8 cellular contexts compared by ENCODE assay signal in genomic region chr2:98444436-98445166, GRCh38.
DNase-seq lines count a peak whose midpoint lies in the region; ATAC-seq and TF ChIP-seq lines count a peak whose summit lies in the region.

INPP4A (plus strand) TSS chr2:98444858; CDS start chr2:98520049, 75,191 bp downstream.

- ATAC-seq in GM18861 (IDR thresholded peaks at IDR 0.05; ENCODE audit: unreplicated experiment), result peak; percentile 65
- peak; percentile 72 for ATAC-seq in HG03097 (IDR thresholded peaks at IDR 0.05; ENCODE audit: low FRiP score, unreplicated experiment)

- no peaks in the 10 kb centered on the region for H3K27me3 ChIP-seq in layer of hippocampus (ENCODE audit: control insufficient read depth, insufficient read depth, low read length)

- H3K27ac ChIP-seq in layer of hippocampus (ENCODE audit: low read depth, low read length), result peak within 1 kb of the TSS; percentile 14

- POLR2A ChIA-PET in AG04449 (lab: Yijun Ruan, JAX), result no interaction called here

- peak within 1 kb of the TSS; percentile 74 for H3K4me3 ChIP-seq in AG04449 (ENCODE audit: low read depth, low read length)
- peak within 1 kb of the TSS; percentile 76 for H3K4me3 ChIP-seq in choroid plexus epithelial cell (ENCODE audit: low read depth, low read length)

- DNase-seq in AG04449 (ENCODE audit: low read depth, low spot score) (no peak), NCI-H2227 treated with DMSO at 0.1 percent for 48 hours (lab: John Stamatoyannopoulos, UW) (peak; percentile 59), choroid plexus epithelial cell (ENCODE audit: low read depth) (peak; percentile 56)
- peak; percentile 58 to 75 for DNase-seq in activated CD4-positive, alpha-beta T cell treated with anti-CD3 and anti-CD28 coated beads for 24 hours (ENCODE audit: low read depth in 2 of 2)
- peak; percentile 75 for DNase-seq in stimulated activated CD4-positive, alpha-beta T cell treated with anti-CD3 and anti-CD28 coated beads, Interleukin-1b, Interleukin-23, amount 100 ng/mL, for 48 hours

- TF ChIP-seq CTCF in AG04449 (IDR thresholded peaks at IDR 0.05; ENCODE audit: insufficient read depth, low read length, missing control alignments), result no peak
- TF ChIP-seq CTCF in choroid plexus epithelial cell (conservative IDR thresholded peaks at IDR 0.05; ENCODE audit: low read depth, low read length), result peak; percentile 15

- CTCF ChIA-PET in AG04449 (lab: Yijun Ruan, JAX), result no interaction called here
